In genomic region chr4:138049350-138049749, GRCh38 we compare ENCODE assay signal across 1 cellular context.
TF ChIP-seq lines count a peak whose summit lies in the region.

No MANE protein-coding gene starts in this region.

TF ChIP-seq in GM23338, 12 proteins besides CTCF, POLR2A, EP300 and RAD21:
- TF ChIP-seq, protein P1, sequence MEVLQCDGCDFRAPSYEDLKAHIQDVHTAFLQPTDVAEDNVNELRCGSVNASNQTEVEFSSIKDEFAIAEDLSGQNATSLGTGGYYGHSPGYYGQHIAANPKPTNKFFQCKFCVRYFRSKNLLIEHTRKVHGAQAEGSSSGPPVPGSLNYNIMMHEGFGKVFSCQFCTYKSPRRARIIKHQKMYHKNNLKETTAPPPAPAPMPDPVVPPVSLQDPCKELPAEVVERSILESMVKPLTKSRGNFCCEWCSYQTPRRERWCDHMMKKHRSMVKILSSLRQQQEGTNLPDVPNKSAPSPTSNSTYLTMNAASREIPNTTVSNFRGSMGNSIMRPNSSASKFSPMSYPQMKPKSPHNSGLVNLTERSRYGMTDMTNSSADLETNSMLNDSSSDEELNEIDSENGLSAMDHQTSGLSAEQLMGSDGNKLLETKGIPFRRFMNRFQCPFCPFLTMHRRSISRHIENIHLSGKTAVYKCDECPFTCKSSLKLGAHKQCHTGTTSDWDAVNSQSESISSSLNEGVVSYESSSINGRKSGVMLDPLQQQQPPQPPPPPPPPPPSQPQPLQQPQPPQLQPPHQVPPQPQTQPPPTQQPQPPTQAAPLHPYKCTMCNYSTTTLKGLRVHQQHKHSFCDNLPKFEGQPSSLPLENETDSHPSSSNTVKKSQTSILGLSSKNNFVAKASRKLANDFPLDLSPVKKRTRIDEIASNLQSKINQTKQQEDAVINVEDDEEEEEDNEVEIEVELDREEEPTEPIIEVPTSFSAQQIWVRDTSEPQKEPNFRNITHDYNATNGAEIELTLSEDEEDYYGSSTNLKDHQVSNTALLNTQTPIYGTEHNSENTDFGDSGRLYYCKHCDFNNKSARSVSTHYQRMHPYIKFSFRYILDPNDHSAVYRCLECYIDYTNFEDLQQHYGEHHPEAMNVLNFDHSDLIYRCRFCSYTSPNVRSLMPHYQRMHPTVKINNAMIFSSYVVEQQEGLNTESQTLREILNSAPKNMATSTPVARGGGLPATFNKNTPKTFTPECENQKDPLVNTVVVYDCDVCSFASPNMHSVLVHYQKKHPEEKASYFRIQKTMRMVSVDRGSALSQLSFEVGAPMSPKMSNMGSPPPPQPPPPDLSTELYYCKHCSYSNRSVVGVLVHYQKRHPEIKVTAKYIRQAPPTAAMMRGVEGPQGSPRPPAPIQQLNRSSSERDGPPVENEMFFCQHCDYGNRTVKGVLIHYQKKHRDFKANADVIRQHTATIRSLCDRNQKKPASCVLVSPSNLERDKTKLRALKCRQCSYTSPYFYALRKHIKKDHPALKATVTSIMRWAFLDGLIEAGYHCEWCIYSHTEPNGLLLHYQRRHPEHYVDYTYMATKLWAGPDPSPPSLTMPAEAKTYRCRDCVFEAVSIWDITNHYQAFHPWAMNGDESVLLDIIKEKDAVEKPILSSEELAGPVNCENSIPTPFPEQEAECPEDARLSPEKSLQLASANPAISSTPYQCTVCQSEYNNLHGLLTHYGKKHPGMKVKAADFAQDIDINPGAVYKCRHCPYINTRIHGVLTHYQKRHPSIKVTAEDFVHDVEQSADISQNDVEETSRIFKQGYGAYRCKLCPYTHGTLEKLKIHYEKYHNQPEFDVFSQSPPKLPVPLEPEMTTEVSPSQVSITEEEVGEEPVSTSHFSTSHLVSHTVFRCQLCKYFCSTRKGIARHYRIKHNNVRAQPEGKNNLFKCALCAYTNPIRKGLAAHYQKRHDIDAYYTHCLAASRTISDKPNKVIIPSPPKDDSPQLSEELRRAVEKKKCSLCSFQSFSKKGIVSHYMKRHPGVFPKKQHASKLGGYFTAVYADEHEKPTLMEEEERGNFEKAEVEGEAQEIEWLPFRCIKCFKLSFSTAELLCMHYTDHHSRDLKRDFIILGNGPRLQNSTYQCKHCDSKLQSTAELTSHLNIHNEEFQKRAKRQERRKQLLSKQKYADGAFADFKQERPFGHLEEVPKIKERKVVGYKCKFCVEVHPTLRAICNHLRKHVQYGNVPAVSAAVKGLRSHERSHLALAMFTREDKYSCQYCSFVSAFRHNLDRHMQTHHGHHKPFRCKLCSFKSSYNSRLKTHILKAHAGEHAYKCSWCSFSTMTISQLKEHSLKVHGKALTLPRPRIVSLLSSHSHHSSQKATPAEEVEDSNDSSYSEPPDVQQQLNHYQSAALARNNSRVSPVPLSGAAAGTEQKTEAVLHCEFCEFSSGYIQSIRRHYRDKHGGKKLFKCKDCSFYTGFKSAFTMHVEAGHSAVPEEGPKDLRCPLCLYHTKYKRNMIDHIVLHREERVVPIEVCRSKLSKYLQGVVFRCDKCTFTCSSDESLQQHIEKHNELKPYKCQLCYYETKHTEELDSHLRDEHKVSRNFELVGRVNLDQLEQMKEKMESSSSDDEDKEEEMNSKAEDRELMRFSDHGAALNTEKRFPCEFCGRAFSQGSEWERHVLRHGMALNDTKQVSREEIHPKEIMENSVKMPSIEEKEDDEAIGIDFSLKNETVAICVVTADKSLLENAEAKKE (CRISPR knock-in tag; IDR thresholded peaks at IDR 0.05): no peak
- no peak for TF ChIP-seq EZH2phosphoT487 (IDR thresholded peaks at IDR 0.05; ENCODE audit: unreplicated experiment)
